Comparison of ENCODE assay signal across 17 cellular contexts in the genomic region with DNA sequence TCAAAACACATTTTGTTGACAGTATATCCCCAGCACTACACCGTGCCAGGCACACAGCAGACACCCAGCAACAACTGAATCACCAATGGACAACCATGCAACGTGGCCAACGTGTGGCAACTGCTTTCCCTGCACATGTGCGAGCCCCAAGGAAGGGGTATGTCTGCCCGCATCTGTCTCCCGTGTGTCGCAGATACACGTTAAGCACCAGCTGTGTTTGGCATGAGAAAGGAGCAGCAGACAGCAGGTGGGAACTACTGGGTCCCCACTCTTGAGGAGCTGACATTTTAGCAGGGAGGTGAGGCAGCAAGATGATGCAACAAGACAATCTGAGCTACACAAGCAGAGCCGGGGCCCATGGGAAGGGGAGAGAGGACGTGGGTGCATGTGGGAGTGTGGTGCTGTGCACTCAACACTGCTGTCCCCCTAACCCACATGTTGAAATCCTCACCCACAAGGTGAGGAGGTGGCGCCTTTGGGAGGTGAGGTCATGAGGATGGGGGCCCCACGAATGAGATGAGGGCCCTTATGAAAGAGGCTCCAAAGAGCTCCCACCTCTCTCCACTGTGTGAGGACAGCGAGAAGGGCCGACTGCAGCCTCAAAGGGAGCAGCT. TPM values are rescaled to one million over a fixed set of nuclear protein-coding genes. Genes with fewer than 3 reads are reported as not detected.
"Had no signal": no experiment of that assay in that cellular context is flagged by ENCODE, and none has a peak within 500 bp of the region (broad histone marks: within the 10 kb centered on the region; RNA-seq: fewer than 3 reads in every experiment).

No MANE protein-coding gene starts in this region.

- H3K4me3 ChIP-seq: body of pancreas, tibial nerve had no signal

- DNase-seq: activated CD4-positive, CD25-positive, alpha-beta regulatory T cell treated with anti-CD3 and anti-CD28 coated beads, Interleukin-2, amount 50 U/mL, for 72 hours; activated CD8-positive, alpha-beta T cell treated with anti-CD3 and anti-CD28 coated beads, Interleukin-2, amount 10 ng/mL, durations not matched to agents 7 days and 5 days; body of pancreas; central memory CD4-positive, alpha-beta T cell; cortex of kidney; effector CD8-positive, alpha-beta T cell; hippocampal formation; kidney glomerular epithelial cell; posterior cingulate gyrus; right cardiac atrium; small intestine; SW 1271; T-helper 9 cell had no signal

- H3K4me3 Mint-ChIP-seq: activated CD8-positive, alpha-beta T cell treated with anti-CD3 and anti-CD28 coated beads, Interleukin-2, amount 10 ng/mL, durations not matched to agents 7 days and 5 days; activated naive CD4-positive, alpha-beta T cell treated with anti-CD3 and anti-CD28 coated beads, Interleukin-2, amount 50 U/mL, for 24 hours had no signal

- H3K27me3 ChIP-seq: body of pancreas, tibial nerve had no signal

- H3K27ac ChIP-seq: body of pancreas, epithelial cell of prostate, tibial nerve had no signal

- H3K4me1 ChIP-seq: body of pancreas, tibial nerve had no signal

- H3K27me3 Mint-ChIP-seq: activated naive CD4-positive, alpha-beta T cell treated with anti-CD3 and anti-CD28 coated beads, Interleukin-2, amount 50 U/mL, for 24 hours had no signal

- ATAC-seq: activated CD8-positive, alpha-beta T cell treated with anti-CD3 and anti-CD28 coated beads, Interleukin-2, amount 10 ng/mL, durations not matched to agents 7 days and 5 days; body of pancreas; right cardiac atrium had no signal

RNA-seq across cellular contexts. Expression of a gene that starts 56.2 kb away (rescaled TPM):
- total RNA-seq: activated CD8-positive, alpha-beta T cell treated with anti-CD3 and anti-CD28 coated beads, Interleukin-2, amount 10 ng/mL, durations not matched to agents 7 days and 5 days; mesenteric fat pad had no signal
